Comparison of ENCODE assay signal across 1 cellular context in the genomic region with DNA sequence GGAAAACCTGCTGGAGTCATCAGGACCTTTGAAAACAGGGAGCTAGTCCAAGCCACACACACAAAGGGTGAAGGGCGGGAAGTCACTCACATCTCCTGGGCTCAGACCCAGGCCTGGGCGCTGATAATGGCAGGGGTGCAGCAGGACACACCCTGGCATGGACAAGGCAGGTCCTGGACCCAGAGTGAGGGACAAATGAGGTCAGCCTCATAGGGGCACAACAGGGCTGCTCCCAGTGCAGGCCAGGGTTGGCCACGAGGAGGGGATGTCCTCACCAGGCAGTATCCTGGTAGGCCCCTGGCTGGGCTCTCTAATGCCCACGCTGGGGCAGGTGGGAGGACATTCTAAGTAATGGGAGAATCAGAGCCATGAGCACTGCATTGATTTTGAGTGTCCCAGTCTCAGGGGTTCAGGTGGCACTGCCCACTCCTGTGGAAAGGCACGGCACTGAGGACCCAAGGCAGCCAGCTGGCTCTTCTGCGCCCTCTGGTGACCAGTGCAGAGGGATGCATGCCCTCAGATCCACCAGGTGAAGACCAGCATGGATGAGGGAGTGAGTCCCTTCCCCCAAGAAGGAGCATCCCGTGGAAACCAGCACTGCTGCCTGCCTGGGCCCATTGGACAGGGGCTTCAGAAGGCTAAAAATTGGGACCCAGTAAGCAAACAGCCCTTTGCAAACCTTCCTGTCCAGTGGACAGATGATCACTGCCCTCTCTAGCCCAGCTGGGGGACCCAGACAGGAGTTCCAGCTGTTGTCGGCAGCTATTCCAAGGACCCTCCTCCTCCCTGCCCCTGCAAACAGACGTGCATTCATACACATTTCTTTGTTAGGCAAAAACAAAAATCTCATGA.
A peak's percentile ranks its signal among the peaks of the same experiment; 100 is the strongest.
TF ChIP-seq lines count a peak whose summit lies in the region.

No MANE protein-coding gene starts in this region.

TF ChIP-seq in HepG2, 621 proteins besides CTCF, POLR2A, EP300 and RAD21 (continued from another document):
- TF ChIP-seq, protein P1, sequence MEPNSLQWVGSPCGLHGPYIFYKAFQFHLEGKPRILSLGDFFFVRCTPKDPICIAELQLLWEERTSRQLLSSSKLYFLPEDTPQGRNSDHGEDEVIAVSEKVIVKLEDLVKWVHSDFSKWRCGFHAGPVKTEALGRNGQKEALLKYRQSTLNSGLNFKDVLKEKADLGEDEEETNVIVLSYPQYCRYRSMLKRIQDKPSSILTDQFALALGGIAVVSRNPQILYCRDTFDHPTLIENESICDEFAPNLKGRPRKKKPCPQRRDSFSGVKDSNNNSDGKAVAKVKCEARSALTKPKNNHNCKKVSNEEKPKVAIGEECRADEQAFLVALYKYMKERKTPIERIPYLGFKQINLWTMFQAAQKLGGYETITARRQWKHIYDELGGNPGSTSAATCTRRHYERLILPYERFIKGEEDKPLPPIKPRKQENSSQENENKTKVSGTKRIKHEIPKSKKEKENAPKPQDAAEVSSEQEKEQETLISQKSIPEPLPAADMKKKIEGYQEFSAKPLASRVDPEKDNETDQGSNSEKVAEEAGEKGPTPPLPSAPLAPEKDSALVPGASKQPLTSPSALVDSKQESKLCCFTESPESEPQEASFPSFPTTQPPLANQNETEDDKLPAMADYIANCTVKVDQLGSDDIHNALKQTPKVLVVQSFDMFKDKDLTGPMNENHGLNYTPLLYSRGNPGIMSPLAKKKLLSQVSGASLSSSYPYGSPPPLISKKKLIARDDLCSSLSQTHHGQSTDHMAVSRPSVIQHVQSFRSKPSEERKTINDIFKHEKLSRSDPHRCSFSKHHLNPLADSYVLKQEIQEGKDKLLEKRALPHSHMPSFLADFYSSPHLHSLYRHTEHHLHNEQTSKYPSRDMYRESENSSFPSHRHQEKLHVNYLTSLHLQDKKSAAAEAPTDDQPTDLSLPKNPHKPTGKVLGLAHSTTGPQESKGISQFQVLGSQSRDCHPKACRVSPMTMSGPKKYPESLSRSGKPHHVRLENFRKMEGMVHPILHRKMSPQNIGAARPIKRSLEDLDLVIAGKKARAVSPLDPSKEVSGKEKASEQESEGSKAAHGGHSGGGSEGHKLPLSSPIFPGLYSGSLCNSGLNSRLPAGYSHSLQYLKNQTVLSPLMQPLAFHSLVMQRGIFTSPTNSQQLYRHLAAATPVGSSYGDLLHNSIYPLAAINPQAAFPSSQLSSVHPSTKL (CRISPR knock-in tag; IDR thresholded peaks at IDR 0.05), result peak; percentile 39; the same call in 1 of the 2 replicates
- TF ChIP-seq ATF1 (CRISPR knock-in tag; IDR thresholded peaks at IDR 0.05) (no peak), ZBTB4 (CRISPR knock-in tag; IDR thresholded peaks at IDR 0.05; ENCODE audit: borderline replicate concordance) (no peak), ZNF749 (CRISPR knock-in tag; IDR thresholded peaks at IDR 0.05; ENCODE audit: borderline replicate concordance) (no peak), EEA1 (CRISPR knock-in tag; IDR thresholded peaks at IDR 0.05; ENCODE audit: borderline replicate concordance) (no peak), MXD3 (CRISPR knock-in tag; IDR thresholded peaks at IDR 0.05) (peak; percentile 52; the same call in 1 of the 2 replicates), YY1 (IDR thresholded peaks at IDR 0.05; ENCODE audit: insufficient read depth, insufficient replicate concordance, low read depth, low read length) (peak; percentile 16), SMC3 (IDR thresholded peaks at IDR 0.05; ENCODE audit: low read length) (peak; percentile 89), ZNF580 (CRISPR knock-in tag; IDR thresholded peaks at IDR 0.05; ENCODE audit: borderline replicate concordance, low read depth) (peak; percentile 57; the same call in 1 of the 2 replicates), HNRNPL (IDR thresholded peaks at IDR 0.05; ENCODE audit: low read depth, low read length) (peak; percentile 97), LBX2 (CRISPR knock-in tag; IDR thresholded peaks at IDR 0.05; ENCODE audit: borderline replicate concordance) (peak; percentile 74; the same call in 1 of the 2 replicates), CCDC6 (CRISPR knock-in tag; IDR thresholded peaks at IDR 0.05) (no peak), MXI1 (IDR thresholded peaks at IDR 0.05; ENCODE audit: borderline replicate concordance, low read depth, low read length) (no peak), ARNT (IDR thresholded peaks at IDR 0.05) (no peak), TEAD3 (CRISPR knock-in tag; optimal IDR thresholded peaks at IDR 0.05; ENCODE audit: borderline replicate concordance) (peak; percentile 54), SAP130 (CRISPR knock-in tag; IDR thresholded peaks at IDR 0.05; ENCODE audit: low read depth) (peak; percentile 61), THAP9 (CRISPR knock-in tag; IDR thresholded peaks at IDR 0.05; ENCODE audit: borderline replicate concordance) (0 out of 2 replicates have a peak, but pooled peaks have one; percentile 27), KDM4B (CRISPR knock-in tag; IDR thresholded peaks at IDR 0.05) (peak; percentile 83; the same call in 1 of the 2 replicates), ARID4A (CRISPR knock-in tag; IDR thresholded peaks at IDR 0.05; ENCODE audit: borderline replicate concordance) (peak; percentile 28; the same call in 1 of the 2 replicates)
- TF ChIP-seq, protein P2, sequence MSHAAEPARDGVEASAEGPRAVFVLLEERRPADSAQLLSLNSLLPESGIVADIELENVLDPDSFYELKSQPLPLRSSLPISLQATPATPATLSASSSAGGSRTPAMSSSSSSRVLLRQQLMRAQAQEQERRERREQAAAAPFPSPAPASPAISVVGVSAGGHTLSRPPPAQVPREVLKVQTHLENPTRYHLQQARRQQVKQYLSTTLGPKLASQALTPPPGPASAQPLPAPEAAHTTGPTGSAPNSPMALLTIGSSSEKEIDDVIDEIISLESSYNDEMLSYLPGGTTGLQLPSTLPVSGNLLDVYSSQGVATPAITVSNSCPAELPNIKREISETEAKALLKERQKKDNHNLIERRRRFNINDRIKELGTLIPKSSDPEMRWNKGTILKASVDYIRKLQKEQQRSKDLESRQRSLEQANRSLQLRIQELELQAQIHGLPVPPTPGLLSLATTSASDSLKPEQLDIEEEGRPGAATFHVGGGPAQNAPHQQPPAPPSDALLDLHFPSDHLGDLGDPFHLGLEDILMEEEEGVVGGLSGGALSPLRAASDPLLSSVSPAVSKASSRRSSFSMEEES (CRISPR knock-in tag; IDR thresholded peaks at IDR 0.05), result 0 out of 2 replicates have a peak, but pooled peaks have one; percentile 13
- TF ChIP-seq, protein P3, sequence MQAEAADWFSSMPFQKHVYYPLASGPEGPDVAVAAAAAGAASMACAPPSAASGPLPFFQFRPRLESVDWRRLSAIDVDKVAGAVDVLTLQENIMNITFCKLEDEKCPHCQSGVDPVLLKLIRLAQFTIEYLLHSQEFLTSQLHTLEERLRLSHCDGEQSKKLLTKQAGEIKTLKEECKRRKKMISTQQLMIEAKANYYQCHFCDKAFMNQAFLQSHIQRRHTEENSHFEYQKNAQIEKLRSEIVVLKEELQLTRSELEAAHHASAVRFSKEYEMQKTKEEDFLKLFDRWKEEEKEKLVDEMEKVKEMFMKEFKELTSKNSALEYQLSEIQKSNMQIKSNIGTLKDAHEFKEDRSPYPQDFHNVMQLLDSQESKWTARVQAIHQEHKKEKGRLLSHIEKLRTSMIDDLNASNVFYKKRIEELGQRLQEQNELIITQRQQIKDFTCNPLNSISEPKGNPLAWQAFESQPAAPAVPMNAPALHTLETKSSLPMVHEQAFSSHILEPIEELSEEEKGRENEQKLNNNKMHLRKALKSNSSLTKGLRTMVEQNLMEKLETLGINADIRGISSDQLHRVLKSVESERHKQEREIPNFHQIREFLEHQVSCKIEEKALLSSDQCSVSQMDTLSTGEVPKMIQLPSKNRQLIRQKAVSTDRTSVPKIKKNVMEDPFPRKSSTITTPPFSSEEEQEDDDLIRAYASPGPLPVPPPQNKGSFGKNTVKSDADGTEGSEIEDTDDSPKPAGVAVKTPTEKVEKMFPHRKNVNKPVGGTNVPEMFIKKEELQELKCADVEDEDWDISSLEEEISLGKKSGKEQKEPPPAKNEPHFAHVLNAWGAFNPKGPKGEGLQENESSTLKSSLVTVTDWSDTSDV (CRISPR knock-in tag; IDR thresholded peaks at IDR 0.05), result 0 out of 2 replicates have a peak, but pooled peaks have one; percentile 44
- TF ChIP-seq, protein P4, sequence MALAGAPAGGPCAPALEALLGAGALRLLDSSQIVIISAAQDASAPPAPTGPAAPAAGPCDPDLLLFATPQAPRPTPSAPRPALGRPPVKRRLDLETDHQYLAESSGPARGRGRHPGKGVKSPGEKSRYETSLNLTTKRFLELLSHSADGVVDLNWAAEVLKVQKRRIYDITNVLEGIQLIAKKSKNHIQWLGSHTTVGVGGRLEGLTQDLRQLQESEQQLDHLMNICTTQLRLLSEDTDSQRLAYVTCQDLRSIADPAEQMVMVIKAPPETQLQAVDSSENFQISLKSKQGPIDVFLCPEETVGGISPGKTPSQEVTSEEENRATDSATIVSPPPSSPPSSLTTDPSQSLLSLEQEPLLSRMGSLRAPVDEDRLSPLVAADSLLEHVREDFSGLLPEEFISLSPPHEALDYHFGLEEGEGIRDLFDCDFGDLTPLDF (CRISPR knock-in tag; IDR thresholded peaks at IDR 0.05), result no peak
